ENCODE assay signal across 12 cellular contexts in genomic region chr6:356828-357251, GRCh38. TPM values are rescaled to one million over a fixed set of nuclear protein-coding genes. Genes with fewer than 3 reads are reported as not detected.
DNase-seq lines count a peak whose midpoint lies in the region; ATAC-seq, FAIRE-seq and TF ChIP-seq lines count a peak whose summit lies in the region.
"Had no signal": no experiment of that assay in that cellular context is flagged by ENCODE, and none has a peak within 500 bp of the region (broad histone marks: within the 10 kb centered on the region; RNA-seq: fewer than 3 reads in every experiment).

No MANE protein-coding gene starts in this region.

- H4K20me1 ChIP-seq in GM12878 (ENCODE audit: control insufficient read depth, insufficient read depth), result no peaks in the 10 kb centered on the region

- FAIRE-seq in GM12878 (lab: Jason Lieb, UNC), result no peak

- no TSS peak for BruUV-seq in GM12878 (replicated peaks; lab: Mats Ljungman, UMichigan)

- H3K4me3 ChIP-seq in GM12878 (no peak overlapping the region), esophagus muscularis mucosa (no peak overlapping the region)

- 31% methylated on average over 11 of the region's 11 CpGs for WGBS in GM12878 (ENCODE audit: insufficient coverage, insufficient replicate concordance, low lambda C conversion rate, missing lambda C conversion rate)
- WGBS in esophagus muscularis mucosa, result 85% methylated on average over 11 of the region's 11 CpGs

- no peaks in the 10 kb centered on the region for H3K9me3 ChIP-seq in GM12878 (replicated peaks; ENCODE audit: control insufficient read depth, insufficient read depth, low read length)
- H3K9me3 ChIP-seq in esophagus muscularis mucosa, result no peaks in the 10 kb centered on the region
- H3K9me3 ChIP-seq: Caco-2 had no signal

- peak; percentile 50 for ATAC-seq in GM19035 (IDR thresholded peaks at IDR 0.05; ENCODE audit: unreplicated experiment)
- peak; percentile 44 for ATAC-seq in HG02763 (IDR thresholded peaks at IDR 0.05; ENCODE audit: unreplicated experiment)
- peak; percentile 80 for ATAC-seq in GM12878

- H3K36me3 ChIP-seq in GM12878 (ENCODE audit: control insufficient read depth in 2 of 2, insufficient read depth in 2 of 2, low read length in 1 of 2) (peaks cover 6% of the 10 kb centered on the region in 2 experiments; a peak in 3 of 4 replicates), esophagus muscularis mucosa (peaks cover 0 to 10% (median 4%) of the 10 kb centered on the region in 4 donors)

- peak overlapping the region; percentile 51 for H2AFZ ChIP-seq in GM12878 (ENCODE audit: control insufficient read depth, low read depth, low read length)
- H2AFZ ChIP-seq: parathyroid adenoma had no signal

- no peak for TF ChIP-seq EP300 in GM12878 (IDR thresholded peaks at IDR 0.05; ENCODE audit: borderline replicate concordance in 1 of 2, control insufficient read depth in 1 of 2, low read depth in 2 of 2, low read length in 2 of 2)
- no peak for TF ChIP-seq EP300 in esophagus muscularis mucosa (IDR thresholded peaks at IDR 0.05)

- H3K79me2 ChIP-seq in GM12878 (ENCODE audit: control insufficient read depth, insufficient read depth, low read length), result no peaks in the 10 kb centered on the region
- H3K79me2 ChIP-seq: parathyroid adenoma had no signal

- H3K9ac ChIP-seq in GM12878 (ENCODE audit: control insufficient read depth, insufficient read depth, low read length), result 0 out of 2 replicates have a peak overlapping the region, but pooled peaks have one; percentile 7
- H3K9ac ChIP-seq: parathyroid adenoma had no signal

- in situ Hi-C loops in GM12878 (cut with MboI), result no loop called here

- H3K4me1 ChIP-seq in GM12878 (ENCODE audit: control insufficient read depth, insufficient read depth, low read length) (peaks cover 45% of the 10 kb centered on the region), esophagus muscularis mucosa (no peaks in the 10 kb centered on the region)
- H3K4me1 ChIP-seq: Caco-2, parathyroid adenoma had no signal

- CTCF ChIA-PET in GM10248 (lab: Yijun Ruan, JAX), result interaction anchor here (0.7 to 3.1 kb wide), 8 partner anchors 8 to 203 kb away, joined by 3 to 22 read pairs (median 7); no protein-coding TSS in a partner anchor
- CTCF ChIA-PET in GM12878 (lab: Yijun Ruan, JAX), result interaction anchor here (0.6 to 2.5 kb wide), 6 partner anchors 9 to 34 kb away, joined by 3 to 14 read pairs (median 8); no protein-coding TSS in a partner anchor

- H3K27me3 ChIP-seq in GM12878 (replicated peaks in 1 of 2; ENCODE audit: control insufficient read depth in 2 of 2, insufficient read depth in 2 of 2, low read length in 1 of 2), result no peaks in the 10 kb centered on the region
- H3K27me3 ChIP-seq in esophagus muscularis mucosa, result peaks cover 0 to 4% (median 0%) of the 10 kb centered on the region in 4 donors

- intact Hi-C loops in GM12878 (cut with micrococcal nuclease; ENCODE audit: unreplicated experiment) (no loop called here), esophagus muscularis mucosa (cut with DNase I) (no loop called here)

- POLR2A ChIA-PET in GM10248 (lab: Yijun Ruan, JAX) (interaction anchor here (1.7 kb wide), 1 partner anchor 35 kb away, joined by 6 read pairs; the partner anchor contains the start of gene IRF4), GM12878 (lab: Charles Lee) (interaction anchor here (1.0 to 9.1 kb wide), 7 partner anchors 8 to 60 kb away, joined by 3 to 81 read pairs (median 5); no protein-coding TSS in a partner anchor)

- RAD21 ChIA-PET in GM12878 (lab: Charles Lee; ENCODE audit: unreplicated experiment), result interaction anchor here (0.8 to 4.4 kb wide), 18 partner anchors 8 to 138 kb away, joined by 3 to 61 read pairs (median 8); partner anchors contain the start of gene IRF4

- TF ChIP-seq CTCF in GM10248 (IDR thresholded peaks at IDR 0.05; ENCODE audit: control extremely low read depth, extremely low read depth, low read depth, missing control alignments) (no peak), GM12878 (IDR thresholded peaks at IDR 0.05 in 2 of 3, conservative IDR thresholded peaks at IDR 0.05 in 1 of 3; ENCODE audit: control insufficient read depth in 2 of 3, extremely low read depth in 1 of 3, insufficient read depth in 1 of 3, low read depth in 3 of 3, low read length in 3 of 3) (no peak), esophagus muscularis mucosa (IDR thresholded peaks at IDR 0.05) (no peak)

- H3K27ac ChIP-seq in GM12878 (ENCODE audit: control insufficient read depth, insufficient read depth), result peak overlapping the region; percentile 56
- H3K27ac ChIP-seq in esophagus muscularis mucosa (replicated peaks in 1 of 4), result no peak overlapping the region
- H3K27ac ChIP-seq: parathyroid adenoma had no signal

- no peak for TF ChIP-seq RAD21 in GM12878 (IDR thresholded peaks at IDR 0.05; ENCODE audit: insufficient read depth, low read depth, low read length)

- TF ChIP-seq POLR2A in GM12878 (IDR thresholded peaks at IDR 0.05; ENCODE audit: low read depth, low read length) (no peak), esophagus muscularis mucosa (IDR thresholded peaks at IDR 0.05; ENCODE audit: low read depth) (no peak)

- peak overlapping the region; percentile 61 for H3K4me2 ChIP-seq in GM12878 (ENCODE audit: control insufficient read depth, insufficient read depth)

- SMC1A ChIA-PET in GM12878 (lab: Charles Lee; ENCODE audit: uncharacterized antibody, unreplicated experiment), result interaction anchor here (0.6 to 8.6 kb wide), 14 partner anchors 9 to 168 kb away, joined by 3 to 104 read pairs (median 4); no protein-coding TSS in a partner anchor

- DNase-seq in GM10248 (ENCODE audit: extremely low spot score), result peak; percentile 90
- DNase-seq in GM12878 (ENCODE audit: low read depth, low spot score), result no peak
- DNase-seq in amniotic stem cell (lab: John Stamatoyannopoulos, UW), result no peak
- DNase-seq in NCI-H146 (lab: John Stamatoyannopoulos, UW), result no peak
- DNase-seq in esophagus muscularis mucosa (ENCODE audit: extremely low spot score), result no peak
- DNase-seq in effector CD4-positive, alpha-beta T cell, result no peak
- DNase-seq: activated naive CD4-positive, alpha-beta T cell; Caco-2; NCI-H524 treated with DMSO at 0.1 percent for 48 hours had no signal

TF ChIP-seq in GM12878, 131 proteins besides CTCF, POLR2A, EP300 and RAD21 (continues in another document):
- TF ChIP-seq STAT1 (conservative IDR thresholded peaks at IDR 0.05) (no peak), EGR1 (IDR thresholded peaks at IDR 0.05; ENCODE audit: borderline replicate concordance in 1 of 2, low read depth in 2 of 2, low read length in 2 of 2) (peak in 1 of 2 experiments; percentile 45; a peak in 1 of 3 replicates), SRF (IDR thresholded peaks at IDR 0.05; ENCODE audit: low read depth in 2 of 2, low read length in 2 of 2) (no peak), PAX8 (IDR thresholded peaks at IDR 0.05) (no peak), CHD1 (IDR thresholded peaks at IDR 0.05; ENCODE audit: low read depth, low read length) (no peak), SUPT20H (IDR thresholded peaks at IDR 0.05; ENCODE audit: borderline replicate concordance, control insufficient read depth, low read depth, low read length) (no peak), REST (IDR thresholded peaks at IDR 0.05; ENCODE audit: low read depth, low read length) (no peak), SMC3 (IDR thresholded peaks at IDR 0.05; ENCODE audit: borderline replicate concordance, low read length) (peak; percentile 5; the same call in 1 of the 2 replicates), ATF7 (IDR thresholded peaks at IDR 0.05; ENCODE audit: low read depth) (no peak), HDAC6 (IDR thresholded peaks at IDR 0.05; ENCODE audit: unreplicated experiment) (peak; percentile 42), JUNB (IDR thresholded peaks at IDR 0.05) (no peak)

RNA-seq across cellular contexts. Expression of gene IRF4, which starts 34.7 kb away (rescaled TPM):
- 825 and 857 TPM in 2 replicates for total RNA-seq in GM12878 (2013; cell fraction: nucleolus; rRNA removed)
- total RNA-seq in GM12878 (2014; rRNA removed), result 287 and 295 TPM in 2 replicates
- 217 and 228 TPM in 2 replicates for total RNA-seq in GM12878 (2014; rRNA removed; fragmentation: Illumina TruSeq; extraction: Trizol)
- 495 and 498 TPM in 2 replicates for total RNA-seq in GM12878 (2021)
- 299 TPM for polyA plus RNA-seq in GM12878 (2011; ENCODE audit: low read depth)
- 252 and 320 TPM in 2 replicates for polyA plus RNA-seq in GM12878 (2011; rRNA removed)
- polyA plus RNA-seq in GM12878 (2011; cell fraction: cytosol; rRNA removed), result 352 and 442 TPM in 2 replicates
- polyA plus RNA-seq in GM12878 (2011; cell fraction: nucleus; rRNA removed), result 848 and 1,001 TPM in 2 replicates
- polyA plus RNA-seq in GM12878 (2012), result 262 and 367 TPM in 2 replicates
- polyA plus RNA-seq in GM12878 (2014; fragmentation: Illumina TruSeq; extraction: Trizol), result 223 and 228 TPM in 2 replicates
- 10 to 100 TPM; 50.0 to 98.9 TPM for polyA plus RNA-seq in GM12878 (2014; fragmentation: Nextera tagmentation; extraction: Ambion mirVana)
- 187 and 205 TPM in 2 replicates for polyA plus RNA-seq in GM12878 (2014; rRNA removed)
- polyA plus RNA-seq in GM12878 (2016; fragmentation: Nextera tagmentation; extraction: Ambion mirVana), result 100 to 1,000 TPM; 295 to 297 TPM
- polyA minus RNA-seq in GM12878 (2011; rRNA and poly(A)+ RNA removed), result 364 and 403 TPM in 2 replicates
- polyA minus RNA-seq in GM12878 (2011; cell fraction: cytosol; rRNA and poly(A)+ RNA removed), result 196 and 207 TPM in 2 replicates
- polyA minus RNA-seq in GM12878 (2011; cell fraction: nucleus; rRNA and poly(A)+ RNA removed), result 241 and 321 TPM in 2 replicates
- 1 to 10 TPM in 3 of 4 donors, under 1 TPM in 1; 0.29 to 9.5 (median 3.3) TPM for total RNA-seq in esophagus muscularis mucosa
- total RNA-seq: Caco-2 had no signal

Comparison
In these comparisons a context has a peak if more than half of its experiments do, and no peak if none do; other contexts are left out.
1. RNA of gene IRF4, which starts 34.7 kb away (total RNA-seq): 217 to 857 TPM in GM12878; 0.29 to 9.5 TPM in esophagus muscularis mucosa; every median in the first group is over 10 times any median in the second.
2. Peak in every context shown above with its lines, with median percentiles within 50 percentile points of each other: ATAC-seq.